ENCODE assay signal across 9 cellular contexts in genomic region chr16:14501331-14502255, GRCh38.
DNase-seq lines count a peak whose midpoint lies in the region; ATAC-seq and TF ChIP-seq lines count a peak whose summit lies in the region.
"Had no signal": no experiment of that assay in that cellular context is flagged by ENCODE, and none has a peak within 500 bp of the region (broad histone marks: within the 10 kb centered on the region; RNA-seq: fewer than 3 reads in every experiment).

No MANE protein-coding gene starts in this region.

- CTCF ChIA-PET in PC-9 (lab: Charles Lee), result interaction anchor here (0.6 kb wide), 1 partner anchor 582 kb away, joined by 3 read pairs; no protein-coding TSS in a partner anchor

- H3K9me3 ChIP-seq in PC-9 (ENCODE audit: insufficient read depth, low read depth) (no peaks in the 10 kb centered on the region), ectodermal cell (ENCODE audit: control insufficient read depth, low read length) (no peaks in the 10 kb centered on the region)

- DNase-seq in ACHN (peak; percentile 94), PC-9 (peak; percentile 94), lower leg skin (ENCODE audit: low spot score in 2 of 2) (peak; percentile 87 to 97), type B pancreatic cell (ENCODE audit: extremely low spot score, unreplicated experiment) (no peak), GDM1 (lab: John Stamatoyannopoulos, UW) (no peak)
- no peak for DNase-seq in effector CD4-positive, alpha-beta T cell

- no peaks in the 10 kb centered on the region for H4K20me1 ChIP-seq in PC-9 (ENCODE audit: insufficient read depth)

- no peak overlapping the region for H2AFZ ChIP-seq in PC-9

- peaks cover 38% of the 10 kb centered on the region for H3K4me1 Mint-ChIP-seq in type B pancreatic cell (ENCODE audit: unreplicated experiment)

- TSS peak; percentile 50 for BruUV-seq in PC-9 (replicated peaks; lab: Mats Ljungman, UMichigan)

- H3K27me3 ChIP-seq in PC-9 (ENCODE audit: insufficient read depth, low read depth), result no peaks in the 10 kb centered on the region
- H3K27me3 ChIP-seq in ectodermal cell (ENCODE audit: control insufficient read depth, insufficient read depth, low read length, poor library complexity, severe bottlenecking), result no peaks in the 10 kb centered on the region

- H3K36me3 ChIP-seq in PC-9 (ENCODE audit: low read depth) (no peaks in the 10 kb centered on the region; the same call in 1 of the 2 replicates), ectodermal cell (ENCODE audit: control insufficient read depth, insufficient read depth, low read length) (no peaks in the 10 kb centered on the region)

- no peak for TF ChIP-seq POLR2A in lower leg skin (IDR thresholded peaks at IDR 0.05)

- no peak for TF ChIP-seq CTCF in PC-9 (conservative IDR thresholded peaks at IDR 0.05)
- no peak for TF ChIP-seq CTCF in lower leg skin (IDR thresholded peaks at IDR 0.05)
- TF ChIP-seq CTCF in type B pancreatic cell (conservative IDR thresholded peaks at IDR 0.05), result no peak

- POLR2A ChIA-PET in PC-9 (lab: Charles Lee; ENCODE audit: unreplicated experiment), result interaction anchor here (0.5 to 0.6 kb wide), 7 partner anchors 9 to 196 kb away, joined by 3 to 5 read pairs (median 4); no protein-coding TSS in a partner anchor

- no peaks in the 10 kb centered on the region for H3K27me3 Mint-ChIP-seq in type B pancreatic cell
- H3K27me3 Mint-ChIP-seq: central memory CD8-positive, alpha-beta T cell had no signal

- H3K4me3 ChIP-seq in PC-9 (no peak overlapping the region), ectodermal cell (ENCODE audit: insufficient read depth, low read depth, low read length) (no peak overlapping the region), lower leg skin (ENCODE audit: low read depth, poor library complexity, severe bottlenecking) (no peak overlapping the region)

- H3K9me3 Mint-ChIP-seq in type B pancreatic cell, result no peaks in the 10 kb centered on the region
- H3K9me3 Mint-ChIP-seq: central memory CD8-positive, alpha-beta T cell had no signal

- H3K36me3 Mint-ChIP-seq in type B pancreatic cell, result no peaks in the 10 kb centered on the region

- H3K4me1 ChIP-seq in PC-9 (replicated peaks; ENCODE audit: insufficient read depth) (peaks cover 98% of the 10 kb centered on the region), ectodermal cell (ENCODE audit: control insufficient read depth, insufficient read depth, low read length) (peaks cover 29% of the 10 kb centered on the region)

- peaks cover 49% of the 10 kb centered on the region for H3K79me2 ChIP-seq in PC-9 (ENCODE audit: low read depth)

- intact Hi-C loops in PC-9 (cut with micrococcal nuclease; ENCODE audit: unreplicated experiment), result loop anchor here (1.0 to 2.0 kb wide), 3 partner anchors 15 to 101 kb away; no protein-coding TSS in a partner anchor
- intact Hi-C loops in lower leg skin (cut with DNase I; ENCODE audit: low total_unique reads), result no loop called here

- no peaks in the 10 kb centered on the region for H3K9me2 ChIP-seq in PC-9 (ENCODE audit: insufficient read depth)

- H3K27ac Mint-ChIP-seq in type B pancreatic cell, result peak overlapping the region; percentile 95

- peaks cover 65% of the 10 kb centered on the region for H3F3A ChIP-seq in PC-9 (ENCODE audit: insufficient read depth, low read depth)

- peak; percentile 40 for ATAC-seq in HG02610 (IDR thresholded peaks at IDR 0.05; ENCODE audit: unreplicated experiment)

- WGBS in ectodermal cell, 2 experiments, result 72 to 74% methylated on average over 9 of the region's 9 CpGs
- 18 to 20% methylated on average over 9 of the region's 9 CpGs for WGBS in lower leg skin, 2 donors

- H3K4me2 ChIP-seq in PC-9, result peak overlapping the region; percentile 62

- peak overlapping the region; percentile 56 for H3K4me3 Mint-ChIP-seq in type B pancreatic cell
- H3K4me3 Mint-ChIP-seq: central memory CD8-positive, alpha-beta T cell had no signal

- in situ Hi-C loops in ACHN (cut with HindIII; ENCODE audit: low pct_ligation_motif_present, low pct_unique_long_range_greater_than_20kb, low sequenced_read_pairs), result no loop called here

- H3K27ac ChIP-seq in PC-9 (peak overlapping the region; percentile 98), ectodermal cell (ENCODE audit: insufficient read depth, low read depth, low read length, poor library complexity, severe bottlenecking) (peak overlapping the region; percentile 44)

Comparison
In these comparisons a context has a peak if more than half of its experiments do, and no peak if none do; other contexts are left out.
1. DNase-seq: peak in ACHN (single experiment), PC-9 (2 of 2) and lower leg skin (2 of 2); none in type B pancreatic cell (single experiment), effector CD4-positive, alpha-beta T cell (single experiment) and GDM1 (single experiment).